In the genomic region with DNA sequence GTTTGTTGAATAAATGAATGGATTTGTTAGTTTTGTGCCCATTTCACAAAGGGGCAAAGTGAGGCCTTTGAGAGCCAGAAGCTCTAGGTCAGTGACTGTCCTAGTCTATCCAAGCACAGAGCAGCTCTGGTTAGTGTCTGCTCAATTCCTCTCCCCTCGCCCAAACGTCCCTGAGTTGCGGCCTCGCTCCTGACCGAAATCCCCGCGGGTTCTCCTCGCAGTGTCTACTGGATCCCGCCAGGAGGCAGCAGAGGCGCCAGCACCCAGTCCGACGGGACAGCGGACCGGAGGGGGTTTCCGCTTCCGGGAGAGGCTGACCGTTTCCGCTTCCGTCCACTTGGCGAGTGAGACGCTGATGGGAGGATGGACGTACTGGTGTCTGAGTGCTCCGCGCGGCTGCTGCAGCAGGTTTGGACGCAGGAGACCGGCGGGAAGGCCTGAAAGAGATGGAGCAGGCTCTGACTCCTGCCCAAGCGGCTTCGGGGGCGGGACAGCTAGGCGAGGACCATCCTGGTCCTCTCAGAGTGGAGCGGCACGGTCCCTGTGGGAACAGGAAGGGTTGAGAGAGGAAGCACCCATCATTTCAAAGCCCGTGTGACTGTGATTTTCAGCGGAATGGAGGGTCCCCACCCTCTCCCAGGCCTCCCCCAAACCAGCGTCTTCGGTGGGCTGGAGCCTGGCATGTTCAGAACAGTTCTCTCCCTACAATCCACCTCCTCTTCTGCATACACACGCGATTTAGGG, we compare ENCODE assay signal across 8 cellular contexts. TPM values are rescaled to one million over a fixed set of nuclear protein-coding genes. Genes with fewer than 3 reads are reported as not detected.
DNase-seq lines count a peak whose midpoint lies in the region; ATAC-seq, FAIRE-seq and TF ChIP-seq lines count a peak whose summit lies in the region.

A gene (plus strand): TSS at position 336 of the 744 bp plus-strand sequence. CDS start 28 bp downstream, at position 364.

- H3K36me3 ChIP-seq in pancreas = peaks cover 0 to 28% (median 27%) of the 10 kb centered on the region in 3 donors
- H3K36me3 ChIP-seq in tibial artery = peaks cover 24 to 34% (median 33%) of the 10 kb centered on the region in 3 donors

- H3K36me3 Mint-ChIP-seq in activated naive CD8-positive, alpha-beta T cell treated with anti-CD3 and anti-CD28 coated beads, Interleukin-2, amount 50 U/mL, for 24 hours (ENCODE audit: low read depth) = peaks cover 25% of the 10 kb centered on the region

- H3K27ac Mint-ChIP-seq in activated naive CD8-positive, alpha-beta T cell treated with anti-CD3 and anti-CD28 coated beads, Interleukin-2, amount 50 U/mL, for 24 hours = peak within 1 kb of the TSS; percentile 96

- peak; percentile 75 to 90 (median 90) for DNase-seq in NCI-H1417 (lab: John Stamatoyannopoulos, UW)
- peak; percentile 86 to 92 for DNase-seq in SW 1271 (lab: John Stamatoyannopoulos, UW)
- DNase-seq in activated naive CD8-positive, alpha-beta T cell treated with anti-CD3 and anti-CD28 coated beads, Interleukin-2, amount 50 U/mL, for 24 hours = peak; percentile 91
- DNase-seq in Right ventricle myocardium superior = peak; percentile 96
- peak; percentile 88 to 97 (median 92) for DNase-seq in pancreas
- DNase-seq in tibial artery = peak; percentile 89 to 95

- H3K27me3 ChIP-seq in pancreas (no peaks in the 10 kb centered on the region), tibial artery (no peaks in the 10 kb centered on the region)

- H3K27ac ChIP-seq in pancreas = peak within 1 kb of the TSS in 3 of 4 donors; percentile 28 to 57 (median 48)
- H3K27ac ChIP-seq in tibial artery = peak within 1 kb of the TSS; percentile 80 to 85

- FAIRE-seq in pancreas (lab: Jason Lieb, UNC) = no peak

- intact Hi-C loops in Right ventricle myocardium superior (cut with DNase I) = loop anchor here (10.0 kb wide), 1 partner anchor 222 kb away; no protein-coding TSS in a partner anchor
- intact Hi-C loops in pancreas (cut with DNase I) = no loop called here
- intact Hi-C loops in tibial artery (cut with DNase I; ENCODE audit: low total_unique reads) = loop anchor here (10.0 kb wide), 2 partner anchors 78 to 1098 kb away; a partner anchor contains a TSS

- H3K9me3 Mint-ChIP-seq in activated naive CD8-positive, alpha-beta T cell treated with anti-CD3 and anti-CD28 coated beads, Interleukin-2, amount 50 U/mL, for 24 hours = no peaks in the 10 kb centered on the region

- H3K4me3 ChIP-seq in pancreas (peak within 1 kb of the TSS; percentile 61 to 99 (median 88)), tibial artery (peak within 1 kb of the TSS; percentile 86 to 87)

- H3K4me1 ChIP-seq in pancreas (peaks cover 0 to 8% (median 0%) of the 10 kb centered on the region in 3 donors), tibial artery (peaks cover 0 to 13% (median 9%) of the 10 kb centered on the region in 4 donors)

- TF ChIP-seq CTCF in GM12874 (IDR thresholded peaks at IDR 0.05; ENCODE audit: insufficient read depth, low read depth, low read length) = peak; percentile 99
- TF ChIP-seq CTCF in pancreas (IDR thresholded peaks at IDR 0.05) = peak; percentile 82 to 93 (median 92)
- TF ChIP-seq CTCF in tibial artery (IDR thresholded peaks at IDR 0.05) = peak; percentile 90 to 97

- H3K27me3 Mint-ChIP-seq in activated naive CD8-positive, alpha-beta T cell treated with anti-CD3 and anti-CD28 coated beads, Interleukin-2, amount 50 U/mL, for 24 hours = peaks cover 5% of the 10 kb centered on the region

- ATAC-seq in HG02763 (IDR thresholded peaks at IDR 0.05; ENCODE audit: unreplicated experiment) = peak; percentile 76
- peak; percentile 97 for ATAC-seq in activated naive CD8-positive, alpha-beta T cell treated with anti-CD3 and anti-CD28 coated beads, Interleukin-2, amount 50 U/mL, for 24 hours
- peak; percentile 100 for ATAC-seq in Right ventricle myocardium superior (ENCODE audit: poor library complexity)
- peak; percentile 99 to 100 (median 100) for ATAC-seq in pancreas

- WGBS in pancreas, 2 donors = 0% methylated on average over 39 to 40 of the region's 40 CpGs

- H3K4me3 Mint-ChIP-seq in activated naive CD8-positive, alpha-beta T cell treated with anti-CD3 and anti-CD28 coated beads, Interleukin-2, amount 50 U/mL, for 24 hours = peak within 1 kb of the TSS; percentile 100

- H3K9me3 ChIP-seq in pancreas (no peaks in the 10 kb centered on the region), tibial artery (no peaks in the 10 kb centered on the region)

- peaks cover 33% of the 10 kb centered on the region for H3K4me1 Mint-ChIP-seq in activated naive CD8-positive, alpha-beta T cell treated with anti-CD3 and anti-CD28 coated beads, Interleukin-2, amount 50 U/mL, for 24 hours

RNA-seq across cellular contexts. Expression of the gene that starts here (rescaled TPM):
- total RNA-seq in Right ventricle myocardium superior (41.8 TPM), pancreas (10 to 100 TPM; 38.6 to 48.8 (median 41.5) TPM)
- 10 to 100 TPM; 18.4 to 34.7 TPM for polyA plus RNA-seq in pancreas

Comparison
In these comparisons a context has a peak if more than half of its experiments do, and no peak if none do; other contexts are left out.
1. Peak in every context shown above with its lines: DNase-seq, ATAC-seq, H3K4me3 ChIP-seq and H3K27ac ChIP-seq.
2. intact Hi-C loops: an anchor here in Right ventricle myocardium superior (10.0 kb wide) and tibial artery (10.0 kb wide); none called in pancreas.